12 cellular contexts compared by ENCODE assay signal in the genomic region with DNA sequence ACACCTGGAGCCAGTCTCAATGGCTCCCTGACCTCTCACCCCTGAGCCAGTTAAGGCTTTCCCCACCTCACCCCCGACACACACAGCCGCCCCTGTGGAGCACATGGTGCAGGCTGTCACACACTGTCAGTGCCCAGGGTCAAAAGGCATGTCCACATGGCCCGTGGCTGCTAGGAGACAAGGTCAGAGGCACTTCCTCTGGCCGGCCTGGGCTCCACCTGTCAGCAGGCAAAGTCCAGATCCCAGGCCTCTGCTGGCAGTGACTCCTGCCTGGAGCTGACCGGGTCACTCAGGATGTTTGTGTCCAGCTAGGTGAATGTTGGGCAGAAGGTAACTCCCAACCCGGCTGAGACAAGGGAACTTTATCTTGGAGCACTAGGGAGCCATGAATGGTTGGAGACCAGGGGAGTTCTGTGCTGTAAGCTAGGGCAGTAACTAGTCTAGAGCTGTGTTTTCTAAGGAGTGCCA. TPM values are rescaled to one million over a fixed set of nuclear protein-coding genes. Genes with fewer than 3 reads are reported as not detected.
DNase-seq lines count a peak whose midpoint lies in the region; ATAC-seq and TF ChIP-seq lines count a peak whose summit lies in the region.
"Had no signal": no experiment of that assay in that cellular context is flagged by ENCODE, and none has a peak within 500 bp of the region (broad histone marks: within the 10 kb centered on the region; RNA-seq: fewer than 3 reads in every experiment).

No MANE protein-coding gene starts in this region.

- H3K27me3 ChIP-seq in body of pancreas (no peaks in the 10 kb centered on the region), transverse colon (no peaks in the 10 kb centered on the region)
- H3K27me3 ChIP-seq: testis had no signal

- H3K27ac Mint-ChIP-seq in activated CD8-positive, alpha-beta memory T cell treated with anti-CD3 and anti-CD28 coated beads, Interleukin-2, amount 10 ng/mL, durations not matched to agents 7 days and 5 days: peak overlapping the region; percentile 2
- peak overlapping the region; percentile 90 for H3K27ac Mint-ChIP-seq in mesothelial cell of epicardium
- H3K27ac Mint-ChIP-seq: activated CD4-positive, alpha-beta T cell treated with anti-CD3 and anti-CD28 coated beads for 36 hours had no signal

- 28% methylated on average over 6 of the region's 6 CpGs; no CpG with 5 or more reads in 1 of the 2 donors for WGBS in body of pancreas, 2 donors
- 54% methylated on average over 6 of the region's 6 CpGs; no CpG with 5 or more reads in 1 of the 2 donors for WGBS in transverse colon (ENCODE audit: low coverage in 1 of 2), 2 donors

- in situ Hi-C loops in transverse colon (cut with MboI; ENCODE audit: low pct_ligation_motif_present in 1 of 4, low pct_unique_long_range_greater_than_20kb in 1 of 4, low sequenced_read_pairs in 3 of 4): no loop called here

- H3K4me1 ChIP-seq in body of pancreas (peaks cover 46% of the 10 kb centered on the region), transverse colon (peaks cover 20 to 75% (median 55%) of the 10 kb centered on the region in 4 donors)

- ATAC-seq in activated CD8-positive, alpha-beta memory T cell treated with anti-CD3 and anti-CD28 coated beads, Interleukin-2, amount 10 ng/mL, durations not matched to agents 7 days and 5 days: no peak
- ATAC-seq in body of pancreas (peak; percentile 44), GM19324 (IDR thresholded peaks at IDR 0.05; ENCODE audit: low FRiP score, unreplicated experiment) (no peak), GM18861 (IDR thresholded peaks at IDR 0.05; ENCODE audit: unreplicated experiment) (no peak)
- ATAC-seq: activated CD4-positive, alpha-beta T cell treated with anti-CD3 and anti-CD28 coated beads for 36 hours had no signal

- peaks cover 15% of the 10 kb centered on the region for H3K36me3 Mint-ChIP-seq in activated CD8-positive, alpha-beta memory T cell treated with anti-CD3 and anti-CD28 coated beads, Interleukin-2, amount 10 ng/mL, durations not matched to agents 7 days and 5 days
- H3K36me3 Mint-ChIP-seq in mesothelial cell of epicardium: peaks cover 10% of the 10 kb centered on the region

- TF ChIP-seq CTCF in body of pancreas (IDR thresholded peaks at IDR 0.05): no peak
- TF ChIP-seq CTCF in mesothelial cell of epicardium (IDR thresholded peaks at IDR 0.05; ENCODE audit: unreplicated experiment): no peak
- TF ChIP-seq CTCF in transverse colon (IDR thresholded peaks at IDR 0.05): no peak

- no peak for TF ChIP-seq EP300 in transverse colon (IDR thresholded peaks at IDR 0.05; ENCODE audit: low read depth)

- H3K9me3 Mint-ChIP-seq in activated CD8-positive, alpha-beta memory T cell treated with anti-CD3 and anti-CD28 coated beads, Interleukin-2, amount 10 ng/mL, durations not matched to agents 7 days and 5 days (ENCODE audit: low read depth): no peaks in the 10 kb centered on the region
- H3K9me3 Mint-ChIP-seq in mesothelial cell of epicardium: no peaks in the 10 kb centered on the region

- no peaks in the 10 kb centered on the region for H3K27me3 Mint-ChIP-seq in activated CD8-positive, alpha-beta memory T cell treated with anti-CD3 and anti-CD28 coated beads, Interleukin-2, amount 10 ng/mL, durations not matched to agents 7 days and 5 days
- H3K27me3 Mint-ChIP-seq in mesothelial cell of epicardium (ENCODE audit: low read depth): no peaks in the 10 kb centered on the region
- H3K27me3 Mint-ChIP-seq: activated CD4-positive, alpha-beta T cell treated with anti-CD3 and anti-CD28 coated beads for 36 hours had no signal

- no peak for DNase-seq in activated CD8-positive, alpha-beta memory T cell treated with anti-CD3 and anti-CD28 coated beads, Interleukin-2, amount 10 ng/mL, durations not matched to agents 7 days and 5 days
- no peak for DNase-seq in activated CD8-positive, alpha-beta memory T cell treated with anti-CD3 and anti-CD28 coated beads, Interleukin-2, amount 50 U/mL, for 4 hours
- DNase-seq in body of pancreas (peak in 3 of 4 donors; percentile 52 to 55 (median 52)), mesothelial cell of epicardium (ENCODE audit: low spot score in 2 of 2, unreplicated experiment in 2 of 2) (no peak), transverse colon (peak; percentile 66), NCI-H82 treated with DMSO at 0.1 percent for 48 hours (lab: John Stamatoyannopoulos, UW; ENCODE audit: unreplicated experiment) (no peak)
- DNase-seq: activated CD4-positive, alpha-beta T cell treated with anti-CD3 and anti-CD28 coated beads for 36 hours; cerebellar nuclear complex; testis had no signal

- TF ChIP-seq POLR2A in body of pancreas (IDR thresholded peaks at IDR 0.05): no peak
- TF ChIP-seq POLR2A in transverse colon (IDR thresholded peaks at IDR 0.05): no peak

- intact Hi-C loops in body of pancreas (cut with DNase I): no loop called here
- intact Hi-C loops in transverse colon (cut with DNase I; ENCODE audit: low total_unique reads): no loop called here

- no peaks in the 10 kb centered on the region for H3K9me3 ChIP-seq in body of pancreas
- no peaks in the 10 kb centered on the region for H3K9me3 ChIP-seq in transverse colon
- H3K9me3 ChIP-seq: testis had no signal

- H3K27ac ChIP-seq in body of pancreas (peak overlapping the region; percentile 36 to 53 (median 45)), transverse colon (peak overlapping the region; percentile 48 to 67 (median 60))

- H3K36me3 ChIP-seq in body of pancreas (replicated peaks in 1 of 2; ENCODE audit: insufficient read depth in 1 of 2, low read depth in 2 of 2) (no peaks in the 10 kb centered on the region), transverse colon (no peaks in the 10 kb centered on the region)

- CTCF ChIA-PET in activated CD8-positive, alpha-beta memory T cell treated with anti-CD3 and anti-CD28 coated beads, Interleukin-2, amount 10 ng/mL, durations not matched to agents 7 days and 5 days (lab: Charles Lee): interaction anchor here (0.8 kb wide), 1 partner anchor 10 kb away, joined by 4 read pairs; no protein-coding TSS in a partner anchor

- H3K4me1 Mint-ChIP-seq in activated CD8-positive, alpha-beta memory T cell treated with anti-CD3 and anti-CD28 coated beads, Interleukin-2, amount 10 ng/mL, durations not matched to agents 7 days and 5 days: peaks cover 63% of the 10 kb centered on the region
- H3K4me1 Mint-ChIP-seq in mesothelial cell of epicardium: peaks cover 61% of the 10 kb centered on the region

- H3K4me3 ChIP-seq in body of pancreas: no peak overlapping the region
- H3K4me3 ChIP-seq in transverse colon: no peak overlapping the region
- H3K4me3 ChIP-seq: skin epidermis, testis had no signal

- H3K4me3 Mint-ChIP-seq in activated CD8-positive, alpha-beta memory T cell treated with anti-CD3 and anti-CD28 coated beads, Interleukin-2, amount 10 ng/mL, durations not matched to agents 7 days and 5 days: no peak overlapping the region
- no peak overlapping the region for H3K4me3 Mint-ChIP-seq in mesothelial cell of epicardium
- H3K4me3 Mint-ChIP-seq: activated CD4-positive, alpha-beta T cell treated with anti-CD3 and anti-CD28 coated beads for 36 hours had no signal

RNA-seq across cellular contexts. Expression of a gene that starts 6.0 kb away (rescaled TPM):
- total RNA-seq in activated CD8-positive, alpha-beta memory T cell treated with anti-CD3 and anti-CD28 coated beads, Interleukin-2, amount 10 ng/mL, durations not matched to agents 7 days and 5 days: 100 to 1,000 TPM in 1 of 2 experiments, 10 to 100 TPM in 1; 90.6 to 184 TPM
- 10 to 100 TPM; 22.3 to 88.0 TPM for total RNA-seq in body of pancreas
- total RNA-seq in mesothelial cell of epicardium: 179 to 187 TPM (median 181 TPM) in 3 replicates
- total RNA-seq in transverse colon: 100 to 1,000 TPM in 3 of 4 donors, 10 to 100 TPM in 1; 45.7 to 206 (median 148) TPM

Comparison
In these comparisons a context has a peak if more than half of its experiments do, and no peak if none do; other contexts are left out.
1. DNase-seq: peak in body of pancreas (3 of 4) and transverse colon (single experiment); none in activated CD8-positive, alpha-beta memory T cell treated with anti-CD3 and anti-CD28 coated beads, Interleukin-2, amount 10 ng/mL, durations not matched to agents 7 days and 5 days (single experiment), activated CD8-positive, alpha-beta memory T cell treated with anti-CD3 and anti-CD28 coated beads, Interleukin-2, amount 50 U/mL, for 4 hours (single experiment), mesothelial cell of epicardium (0 of 2) and NCI-H82 treated with DMSO at 0.1 percent for 48 hours (single experiment).